Comparison of ENCODE assay signal across 8 cellular contexts in genomic region chr2:12717191-12717987, GRCh38. TPM values are rescaled to one million over a fixed set of nuclear protein-coding genes. Genes with fewer than 3 reads are reported as not detected.
DNase-seq lines count a peak whose midpoint lies in the region; ATAC-seq and TF ChIP-seq lines count a peak whose summit lies in the region.

No MANE protein-coding gene starts in this region.

- DNase-seq in AG20443 (ENCODE audit: low spot score) = peak; percentile 60
- DNase-seq in NCI-H2081 treated with DMSO at 0.1 percent for 48 hours (lab: John Stamatoyannopoulos, UW) = peak; percentile 26
- DNase-seq in WTC11 (ENCODE audit: low spot score) = peak; percentile 74
- no peak for DNase-seq in chondrocyte (ENCODE audit: low spot score)
- peak; percentile 41 to 56 for DNase-seq in stimulated activated CD4-positive, alpha-beta T cell treated with anti-CD3 and anti-CD28 coated beads, Interleukin-4, amount 100 ng/mL, for 4 hours
- DNase-seq in middle frontal gyrus (ENCODE audit: extremely low spot score, low spot score) = no peak

- H3K9me3 Mint-ChIP-seq in WTC11 = peaks cover 4% of the 10 kb centered on the region
- H3K9me3 Mint-ChIP-seq in chondrocyte (ENCODE audit: low read depth) = peaks cover 3% of the 10 kb centered on the region

- no peaks in the 10 kb centered on the region for H3K27me3 ChIP-seq in layer of hippocampus (ENCODE audit: control insufficient read depth, insufficient read depth, low read length)

- TF ChIP-seq CTCF in WTC11 (IDR thresholded peaks at IDR 0.05) (no peak), chondrocyte (IDR thresholded peaks at IDR 0.05) (peak; percentile 84)

- H3K27ac ChIP-seq in layer of hippocampus (ENCODE audit: low read depth, low read length) = peak overlapping the region; percentile 72

- H3K4me3 Mint-ChIP-seq in WTC11 (peak overlapping the region; percentile 98), chondrocyte (ENCODE audit: unreplicated experiment) (peak overlapping the region; percentile 88)

- H3K4me1 Mint-ChIP-seq in WTC11 = peaks cover 47% of the 10 kb centered on the region
- peaks cover 72% of the 10 kb centered on the region for H3K4me1 Mint-ChIP-seq in chondrocyte (ENCODE audit: low read depth)

- POLR2A ChIA-PET in WTC11 (lab: Charles Lee) = interaction anchor here (1.1 kb wide), 1 partner anchor 888 kb away, joined by 3 read pairs; no protein-coding TSS in a partner anchor

- H3K27ac Mint-ChIP-seq in WTC11 = peak overlapping the region; percentile 94; the same call in 1 of the 2 replicates
- peak overlapping the region; percentile 93 for H3K27ac Mint-ChIP-seq in chondrocyte (ENCODE audit: unreplicated experiment)

- CTCF ChIA-PET in WTC11 (lab: Charles Lee) = interaction anchor here (0.6 to 3.6 kb wide), 28 partner anchors 9 to 888 kb away, joined by 3 to 31 read pairs (median 6); no protein-coding TSS in a partner anchor

- H3K27me3 Mint-ChIP-seq in WTC11 (ENCODE audit: low read depth) (peaks cover 5% of the 10 kb centered on the region; the same call in 1 of the 2 replicates), chondrocyte (ENCODE audit: low read depth) (no peaks in the 10 kb centered on the region)

- H3K36me3 Mint-ChIP-seq in WTC11 = peaks cover 5% of the 10 kb centered on the region; the same call in 1 of the 2 replicates
- no peaks in the 10 kb centered on the region for H3K36me3 Mint-ChIP-seq in chondrocyte (ENCODE audit: low read depth)

- ATAC-seq in GM21515 (IDR thresholded peaks at IDR 0.05; ENCODE audit: unreplicated experiment) = peak; percentile 36
- ATAC-seq in WTC11 = peak; percentile 41

TF ChIP-seq in WTC11, 78 proteins besides CTCF, POLR2A, EP300 and RAD21:
- TF ChIP-seq ZBTB43 (CRISPR knock-in tag; IDR thresholded peaks at IDR 0.05) (no peak; the same call in 1 of the 2 replicates), JAZF1 (CRISPR knock-in tag; IDR thresholded peaks at IDR 0.05) (no peak), HMGXB4 (CRISPR knock-in tag; IDR thresholded peaks at IDR 0.05) (peak; percentile 73; the same call in 1 of the 2 replicates), FOXP4 (CRISPR knock-in tag; IDR thresholded peaks at IDR 0.05) (no peak; the same call in 1 of the 2 replicates), ELF4 (CRISPR knock-in tag; IDR thresholded peaks at IDR 0.05; ENCODE audit: low read depth) (no peak), TP53 (CRISPR knock-in tag; IDR thresholded peaks at IDR 0.05) (no peak), MYBL2 (CRISPR knock-in tag; IDR thresholded peaks at IDR 0.05) (0 out of 2 replicates have a peak, but pooled peaks have one; percentile 8), MAX (CRISPR knock-in tag; IDR thresholded peaks at IDR 0.05) (0 out of 2 replicates have a peak, but pooled peaks have one; percentile 36), SMAD4 (CRISPR knock-in tag; IDR thresholded peaks at IDR 0.05) (no peak), SMAD3 (CRISPR knock-in tag; IDR thresholded peaks at IDR 0.05; ENCODE audit: borderline replicate concordance) (peak; percentile 69; the same call in 1 of the 2 replicates), NR2C2 (CRISPR knock-in tag; IDR thresholded peaks at IDR 0.05) (no peak), JUN (CRISPR knock-in tag; IDR thresholded peaks at IDR 0.05) (no peak), TCF7 (CRISPR knock-in tag; IDR thresholded peaks at IDR 0.05; ENCODE audit: low read depth) (0 out of 2 replicates have a peak, but pooled peaks have one; percentile 23)
- TF ChIP-seq, protein P1, sequence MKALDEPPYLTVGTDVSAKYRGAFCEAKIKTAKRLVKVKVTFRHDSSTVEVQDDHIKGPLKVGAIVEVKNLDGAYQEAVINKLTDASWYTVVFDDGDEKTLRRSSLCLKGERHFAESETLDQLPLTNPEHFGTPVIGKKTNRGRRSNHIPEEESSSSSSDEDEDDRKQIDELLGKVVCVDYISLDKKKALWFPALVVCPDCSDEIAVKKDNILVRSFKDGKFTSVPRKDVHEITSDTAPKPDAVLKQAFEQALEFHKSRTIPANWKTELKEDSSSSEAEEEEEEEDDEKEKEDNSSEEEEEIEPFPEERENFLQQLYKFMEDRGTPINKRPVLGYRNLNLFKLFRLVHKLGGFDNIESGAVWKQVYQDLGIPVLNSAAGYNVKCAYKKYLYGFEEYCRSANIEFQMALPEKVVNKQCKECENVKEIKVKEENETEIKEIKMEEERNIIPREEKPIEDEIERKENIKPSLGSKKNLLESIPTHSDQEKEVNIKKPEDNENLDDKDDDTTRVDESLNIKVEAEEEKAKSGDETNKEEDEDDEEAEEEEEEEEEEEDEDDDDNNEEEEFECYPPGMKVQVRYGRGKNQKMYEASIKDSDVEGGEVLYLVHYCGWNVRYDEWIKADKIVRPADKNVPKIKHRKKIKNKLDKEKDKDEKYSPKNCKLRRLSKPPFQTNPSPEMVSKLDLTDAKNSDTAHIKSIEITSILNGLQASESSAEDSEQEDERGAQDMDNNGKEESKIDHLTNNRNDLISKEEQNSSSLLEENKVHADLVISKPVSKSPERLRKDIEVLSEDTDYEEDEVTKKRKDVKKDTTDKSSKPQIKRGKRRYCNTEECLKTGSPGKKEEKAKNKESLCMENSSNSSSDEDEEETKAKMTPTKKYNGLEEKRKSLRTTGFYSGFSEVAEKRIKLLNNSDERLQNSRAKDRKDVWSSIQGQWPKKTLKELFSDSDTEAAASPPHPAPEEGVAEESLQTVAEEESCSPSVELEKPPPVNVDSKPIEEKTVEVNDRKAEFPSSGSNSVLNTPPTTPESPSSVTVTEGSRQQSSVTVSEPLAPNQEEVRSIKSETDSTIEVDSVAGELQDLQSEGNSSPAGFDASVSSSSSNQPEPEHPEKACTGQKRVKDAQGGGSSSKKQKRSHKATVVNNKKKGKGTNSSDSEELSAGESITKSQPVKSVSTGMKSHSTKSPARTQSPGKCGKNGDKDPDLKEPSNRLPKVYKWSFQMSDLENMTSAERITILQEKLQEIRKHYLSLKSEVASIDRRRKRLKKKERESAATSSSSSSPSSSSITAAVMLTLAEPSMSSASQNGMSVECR (CRISPR knock-in tag; IDR thresholded peaks at IDR 0.05; ENCODE audit: borderline replicate concordance) = 0 out of 2 replicates have a peak, but pooled peaks have one; percentile 42

RNA-seq across cellular contexts. Expression of gene TRIB2, which starts 0.7 kb away (rescaled TPM):
- total RNA-seq in WTC11 (2021) (79.6 to 89.3 TPM (median 83.1 TPM) in 3 replicates), chondrocyte (37.5 to 42.3 TPM (median 40.5 TPM) in 3 replicates)

Comparison
In these comparisons a context has a peak if more than half of its experiments do, and no peak if none do; other contexts are left out.
1. DNase-seq: peak in AG20443 (single experiment), NCI-H2081 treated with DMSO at 0.1 percent for 48 hours (single experiment), WTC11 (single experiment) and stimulated activated CD4-positive, alpha-beta T cell treated with anti-CD3 and anti-CD28 coated beads, Interleukin-4, amount 100 ng/mL, for 4 hours (2 of 2); none in chondrocyte (single experiment) and middle frontal gyrus (single experiment).